ENCODE assay signal across 14 cellular contexts in genomic region chr12:6327159-6327558, GRCh38. TPM values are rescaled to one million over a fixed set of nuclear protein-coding genes. Genes with fewer than 3 reads are reported as not detected.
DNase-seq lines count a peak whose midpoint lies in the region; ATAC-seq and TF ChIP-seq lines count a peak whose summit lies in the region.
"Had no signal": no experiment of that assay in that cellular context is flagged by ENCODE, and none has a peak within 500 bp of the region (broad histone marks: within the 10 kb centered on the region; RNA-seq: fewer than 3 reads in every experiment).

No MANE protein-coding gene starts in this region.

- TF ChIP-seq CTCF in endodermal cell (conservative IDR thresholded peaks at IDR 0.05) (peak; percentile 42), neural progenitor cell (IDR thresholded peaks at IDR 0.05) (no peak), transverse colon (IDR thresholded peaks at IDR 0.05) (no peak), OCI-LY7 (conservative IDR thresholded peaks at IDR 0.05; ENCODE audit: low read length) (no peak)

- peaks cover 27% of the 10 kb centered on the region for H3F3A ChIP-seq in neural progenitor cell (ENCODE audit: low read depth)

- H3K4me1 Mint-ChIP-seq in activated naive CD4-positive, alpha-beta T cell treated with anti-CD3 and anti-CD28 coated beads for 36 hours (ENCODE audit: low read depth), result peaks cover 35% of the 10 kb centered on the region
- peaks cover 39% of the 10 kb centered on the region for H3K4me1 Mint-ChIP-seq in activated naive CD4-positive, alpha-beta T cell treated with anti-CD3 and anti-CD28 coated beads, Interleukin-2, amount 10 ng/mL, durations not matched to agents 7 days and 5 days
- peaks cover 42% of the 10 kb centered on the region for H3K4me1 Mint-ChIP-seq in endodermal cell
- peaks cover 40% of the 10 kb centered on the region for H3K4me1 Mint-ChIP-seq in neural progenitor cell

- peak overlapping the region; percentile 20 for H3K27ac Mint-ChIP-seq in activated naive CD4-positive, alpha-beta T cell treated with anti-CD3 and anti-CD28 coated beads for 36 hours
- no peak overlapping the region for H3K27ac Mint-ChIP-seq in activated naive CD4-positive, alpha-beta T cell treated with anti-CD3 and anti-CD28 coated beads, Interleukin-2, amount 10 ng/mL, durations not matched to agents 7 days and 5 days
- H3K27ac Mint-ChIP-seq in endodermal cell, result no peak overlapping the region
- peak overlapping the region; percentile 30 for H3K27ac Mint-ChIP-seq in neural progenitor cell
- H3K27ac Mint-ChIP-seq: memory B cell had no signal

- peaks cover 25% of the 10 kb centered on the region for H3K36me3 Mint-ChIP-seq in activated naive CD4-positive, alpha-beta T cell treated with anti-CD3 and anti-CD28 coated beads for 36 hours (ENCODE audit: low read depth)
- H3K36me3 Mint-ChIP-seq in activated naive CD4-positive, alpha-beta T cell treated with anti-CD3 and anti-CD28 coated beads, Interleukin-2, amount 10 ng/mL, durations not matched to agents 7 days and 5 days, result peaks cover 32% of the 10 kb centered on the region
- H3K36me3 Mint-ChIP-seq in endodermal cell (ENCODE audit: low read depth) (peaks cover 38% of the 10 kb centered on the region), neural progenitor cell (peaks cover 14% of the 10 kb centered on the region)
- H3K36me3 Mint-ChIP-seq: memory B cell had no signal

- H3K27me3 Mint-ChIP-seq in activated naive CD4-positive, alpha-beta T cell treated with anti-CD3 and anti-CD28 coated beads for 36 hours (ENCODE audit: low read depth), result no peaks in the 10 kb centered on the region
- H3K27me3 Mint-ChIP-seq in activated naive CD4-positive, alpha-beta T cell treated with anti-CD3 and anti-CD28 coated beads, Interleukin-2, amount 10 ng/mL, durations not matched to agents 7 days and 5 days, result no peaks in the 10 kb centered on the region
- no peaks in the 10 kb centered on the region for H3K27me3 Mint-ChIP-seq in endodermal cell (ENCODE audit: insufficient read depth)
- H3K27me3 Mint-ChIP-seq in neural progenitor cell (ENCODE audit: insufficient read depth, low read depth), result peaks cover 4% of the 10 kb centered on the region

- H3K9me2 ChIP-seq in OCI-LY7 (ENCODE audit: insufficient read depth, low read length), result no peaks in the 10 kb centered on the region

- H3K27ac ChIP-seq in endodermal cell (ENCODE audit: low read depth, low read length) (no peak overlapping the region), neural progenitor cell (no peak overlapping the region), transverse colon (peak overlapping the region; percentile 54 to 85 (median 72)), OCI-LY7 (ENCODE audit: low read depth, low read length, poor library complexity, severe bottlenecking) (no peak overlapping the region)

- H4K20me1 ChIP-seq in neural progenitor cell (ENCODE audit: low read depth) (no peaks in the 10 kb centered on the region), OCI-LY7 (ENCODE audit: insufficient read depth, low read length) (no peaks in the 10 kb centered on the region)

- 75 to 94% methylated on average over 2 to 18 of the region's 18 CpGs for WGBS in endodermal cell (ENCODE audit: insufficient coverage in 1 of 2, insufficient read length in 1 of 2), 2 experiments
- 46 to 83% methylated on average over 3 to 18 of the region's 18 CpGs for WGBS in transverse colon (ENCODE audit: low coverage in 1 of 2), 2 donors

- H3K4me3 ChIP-seq in endodermal cell (ENCODE audit: low read length), result no peak overlapping the region
- no peak overlapping the region for H3K4me3 ChIP-seq in neural progenitor cell
- H3K4me3 ChIP-seq in transverse colon, result no peak overlapping the region
- H3K4me3 ChIP-seq in OCI-LY7 (ENCODE audit: low read depth, low read length, poor library complexity, severe bottlenecking), result no peak overlapping the region
- H3K4me3 ChIP-seq: adrenal gland had no signal

- no peak overlapping the region for H3K4me3 Mint-ChIP-seq in activated naive CD4-positive, alpha-beta T cell treated with anti-CD3 and anti-CD28 coated beads for 36 hours
- no peak overlapping the region for H3K4me3 Mint-ChIP-seq in activated naive CD4-positive, alpha-beta T cell treated with anti-CD3 and anti-CD28 coated beads, Interleukin-2, amount 10 ng/mL, durations not matched to agents 7 days and 5 days
- H3K4me3 Mint-ChIP-seq in endodermal cell (no peak overlapping the region), neural progenitor cell (no peak overlapping the region)
- H3K4me3 Mint-ChIP-seq: memory B cell, WTC11 had no signal

- H3K36me3 ChIP-seq in endodermal cell (ENCODE audit: control insufficient read depth, insufficient read depth, low read length) (peaks cover 18% of the 10 kb centered on the region), neural progenitor cell (no peaks in the 10 kb centered on the region), transverse colon (peaks cover 0 to 38% (median 14%) of the 10 kb centered on the region in 4 donors), OCI-LY7 (ENCODE audit: insufficient read depth, low read length) (peaks cover 31% of the 10 kb centered on the region)

- POLR2A ChIA-PET in OCI-LY7 (lab: Charles Lee), result interaction anchor here (1.2 to 1.3 kb wide), 2 partner anchors 12 to 32 kb away, joined by 3 to 5 read pairs; no protein-coding TSS in a partner anchor

- TF ChIP-seq EP300 in transverse colon (IDR thresholded peaks at IDR 0.05; ENCODE audit: low read depth), result no peak

- no peak for DNase-seq in activated naive CD4-positive, alpha-beta T cell treated with anti-CD3 and anti-CD28 coated beads for 36 hours
- no peak for DNase-seq in activated naive CD4-positive, alpha-beta T cell treated with anti-CD3 and anti-CD28 coated beads, Interleukin-2, amount 10 ng/mL, durations not matched to agents 7 days and 5 days
- no peak for DNase-seq in endodermal cell
- no peak for DNase-seq in neural progenitor cell (ENCODE audit: low spot score)
- no peak for DNase-seq in transverse colon
- no peak for DNase-seq in OCI-LY7 (ENCODE audit: low spot score)
- DNase-seq: ACHN, NCI-H1092 treated with DMSO at 0.1 percent for 48 hours had no signal

- no TSS peak for BruUV-seq in OCI-LY7 (replicated peaks; lab: Mats Ljungman, UMichigan)

- no peak overlapping the region for H3K4me2 ChIP-seq in neural progenitor cell
- no peak overlapping the region for H3K4me2 ChIP-seq in OCI-LY7 (ENCODE audit: low read length)

- ATAC-seq in GM19035 (IDR thresholded peaks at IDR 0.05; ENCODE audit: unreplicated experiment) (no peak), GM18907 (IDR thresholded peaks at IDR 0.05; ENCODE audit: unreplicated experiment) (no peak)

- no peaks in the 10 kb centered on the region for H3K9me3 ChIP-seq in endodermal cell (ENCODE audit: control insufficient read depth, low read length)
- no peaks in the 10 kb centered on the region for H3K9me3 ChIP-seq in neural progenitor cell (ENCODE audit: low read depth)
- no peaks in the 10 kb centered on the region for H3K9me3 ChIP-seq in transverse colon
- no peaks in the 10 kb centered on the region for H3K9me3 ChIP-seq in OCI-LY7 (ENCODE audit: low read length)
- H3K9me3 ChIP-seq: adrenal gland had no signal

- H2AFZ ChIP-seq in neural progenitor cell (replicated peaks), result no peak overlapping the region
- H2AFZ ChIP-seq in OCI-LY7 (ENCODE audit: low read length), result no peak overlapping the region

- in situ Hi-C loops in transverse colon (cut with MboI; ENCODE audit: low pct_ligation_motif_present in 1 of 4, low pct_unique_long_range_greater_than_20kb in 1 of 4, low sequenced_read_pairs in 3 of 4), result loop anchor here in 2 of 4 donors (25.0 kb wide), 2 partner anchors 135 to 210 kb away; partner anchors contain the start of genes TAPBPL (in 2 of the 2), VAMP1 (in 2 of the 2) and GAPDH (in 1 of the 2)

- no peak overlapping the region for H3K9ac ChIP-seq in endodermal cell (ENCODE audit: extremely low read depth, low read length, poor library complexity, severe bottlenecking)
- no peak overlapping the region for H3K9ac ChIP-seq in neural progenitor cell

- H3K9me3 Mint-ChIP-seq in activated naive CD4-positive, alpha-beta T cell treated with anti-CD3 and anti-CD28 coated beads for 36 hours, result no peaks in the 10 kb centered on the region
- H3K9me3 Mint-ChIP-seq in activated naive CD4-positive, alpha-beta T cell treated with anti-CD3 and anti-CD28 coated beads, Interleukin-2, amount 10 ng/mL, durations not matched to agents 7 days and 5 days, result no peaks in the 10 kb centered on the region
- no peaks in the 10 kb centered on the region for H3K9me3 Mint-ChIP-seq in endodermal cell
- no peaks in the 10 kb centered on the region for H3K9me3 Mint-ChIP-seq in neural progenitor cell
- H3K9me3 Mint-ChIP-seq: memory B cell, WTC11 had no signal

- CTCF ChIA-PET in activated naive CD4-positive, alpha-beta T cell treated with anti-CD3 and anti-CD28 coated beads for 36 hours (lab: Charles Lee), result interaction anchor here (0.8 to 2.9 kb wide), 10 partner anchors 9 to 231 kb away, joined by 3 to 19 read pairs (median 5); no protein-coding TSS in a partner anchor
- CTCF ChIA-PET in activated naive CD4-positive, alpha-beta T cell treated with anti-CD3 and anti-CD28 coated beads, Interleukin-2, amount 10 ng/mL, durations not matched to agents 7 days and 5 days (lab: Charles Lee), result interaction anchor here (0.9 to 2.9 kb wide), 9 partner anchors 8 to 143 kb away, joined by 3 to 33 read pairs (median 4); partner anchors contain the start of genes TNFRSF1A and VAMP1
- CTCF ChIA-PET in OCI-LY7 (lab: Charles Lee; ENCODE audit: unreplicated experiment), result interaction anchor here (0.9 kb wide), 1 partner anchor 8 kb away, joined by 3 read pairs; no protein-coding TSS in a partner anchor

- peaks cover 5% of the 10 kb centered on the region for H3K4me1 ChIP-seq in endodermal cell (ENCODE audit: control insufficient read depth, insufficient read depth, low read length)
- peaks cover 30% of the 10 kb centered on the region for H3K4me1 ChIP-seq in neural progenitor cell
- H3K4me1 ChIP-seq in transverse colon, result peaks cover 12 to 71% (median 41%) of the 10 kb centered on the region in 4 donors
- H3K4me1 ChIP-seq in OCI-LY7 (ENCODE audit: insufficient read depth, low read length, poor library complexity, severe bottlenecking), result peaks cover 47% of the 10 kb centered on the region

- H3K79me2 ChIP-seq in neural progenitor cell (ENCODE audit: low read depth) (no peaks in the 10 kb centered on the region), OCI-LY7 (ENCODE audit: insufficient read depth, low read depth, low read length) (no peaks in the 10 kb centered on the region)

- intact Hi-C loops in activated naive CD4-positive, alpha-beta T cell treated with anti-CD3 and anti-CD28 coated beads for 36 hours (cut with micrococcal nuclease), result no loop called here
- intact Hi-C loops in transverse colon (cut with DNase I; ENCODE audit: low total_unique reads), result loop anchor here (10.0 kb wide), 1 partner anchor 208 kb away; the partner anchor contains the start of gene GAPDH
- intact Hi-C loops in OCI-LY7 (cut with micrococcal nuclease; ENCODE audit: unreplicated experiment), result no loop called here

- H3K27me3 ChIP-seq in endodermal cell (ENCODE audit: control insufficient read depth, insufficient read depth, low read length, poor library complexity, severe bottlenecking) (no peaks in the 10 kb centered on the region), neural progenitor cell (no peaks in the 10 kb centered on the region), transverse colon (no peaks in the 10 kb centered on the region)
- H3K27me3 ChIP-seq: adrenal gland had no signal

- TF ChIP-seq POLR2A in transverse colon (IDR thresholded peaks at IDR 0.05), result no peak

RNA-seq across cellular contexts. Expression of gene TNFRSF1A, which starts 14.7 kb away (rescaled TPM):
- total RNA-seq in activated naive CD4-positive, alpha-beta T cell treated with anti-CD3 and anti-CD28 coated beads for 36 hours, result 10 to 100 TPM; 38.1 to 41.3 TPM
- total RNA-seq in endodermal cell (10 to 100 TPM; 43.2 to 86.2 TPM), neural progenitor cell (ENCODE audit: low replicate concordance) (21.8 and 24.7 TPM in 2 replicates), transverse colon (100 to 1,000 TPM; 229 to 317 (median 258) TPM), OCI-LY7 (2022) (50.9 and 55.7 TPM in 2 replicates)
- polyA plus RNA-seq in endodermal cell (2013, experiment 1 of 2), result 39.7 TPM
- 37.7 TPM for polyA plus RNA-seq in endodermal cell (2013, experiment 2 of 2)
- total RNA-seq in OCI-LY7 (2014; rRNA removed; shearing (Covaris generic)), result 23.4 and 37.3 TPM in 2 replicates

RNA-seq across cellular contexts. Expression of gene PLEKHG6, which starts 16.7 kb away (rescaled TPM):
- total RNA-seq in activated naive CD4-positive, alpha-beta T cell treated with anti-CD3 and anti-CD28 coated beads for 36 hours, result not detected
- total RNA-seq in endodermal cell, result 10 to 100 TPM; 24.8 to 37.2 TPM
- polyA plus RNA-seq in endodermal cell (2013, experiment 1 of 2), result 7.1 TPM
- 4.6 TPM for polyA plus RNA-seq in endodermal cell (2013, experiment 2 of 2)
- 0.86 and 1.7 TPM in 2 replicates for total RNA-seq in neural progenitor cell (ENCODE audit: low replicate concordance)
- total RNA-seq in transverse colon, result 100 to 1,000 TPM; 142 to 373 (median 198) TPM
- total RNA-seq in OCI-LY7 (2014; rRNA removed; shearing (Covaris generic)), result not detected in 2 replicates
- not detected in 2 replicates for total RNA-seq in OCI-LY7 (2022)
- total RNA-seq: pulmonary artery endothelial cell had no signal

RNA-seq across cellular contexts. Expression of gene SCNN1A, which starts 48.2 kb away (rescaled TPM):
- total RNA-seq in activated naive CD4-positive, alpha-beta T cell treated with anti-CD3 and anti-CD28 coated beads for 36 hours, result under 1 TPM; 0.20 to 0.67 TPM
- total RNA-seq in endodermal cell (10 to 100 TPM; 32.1 to 87.7 TPM), neural progenitor cell (ENCODE audit: low replicate concordance) (1.2 and 5.0 TPM in 2 replicates), transverse colon (100 to 1,000 TPM; 151 to 757 (median 502) TPM), OCI-LY7 (2022) (1.0 and 1.3 TPM in 2 replicates)
- 9.0 TPM for polyA plus RNA-seq in endodermal cell (2013, experiment 1 of 2)
- 4.3 TPM for polyA plus RNA-seq in endodermal cell (2013, experiment 2 of 2)
- total RNA-seq in OCI-LY7 (2014; rRNA removed; shearing (Covaris generic)), result 0.35 and 0.51 TPM in 2 replicates

RNA-seq across cellular contexts. Expression of gene LTBR, which starts 56.8 kb away (rescaled TPM):
- 1 to 10 TPM; 2.1 to 3.1 TPM for total RNA-seq in activated naive CD4-positive, alpha-beta T cell treated with anti-CD3 and anti-CD28 coated beads for 36 hours
- total RNA-seq in endodermal cell (1 to 10 TPM; 8.4 to 9.1 TPM), neural progenitor cell (ENCODE audit: low replicate concordance) (0.25 TPM in 1 of 2 replicates, not detected in the other), transverse colon (100 to 1,000 TPM; 148 to 367 (median 208) TPM), OCI-LY7 (2022) (not detected in 2 replicates)
- 1.5 TPM for polyA plus RNA-seq in endodermal cell (2013, experiment 1 of 2)
- polyA plus RNA-seq in endodermal cell (2013, experiment 2 of 2), result 1.9 TPM
- not detected in 2 replicates for total RNA-seq in OCI-LY7 (2014; rRNA removed; shearing (Covaris generic))

Comparison
In these comparisons a context has a peak if more than half of its experiments do, and no peak if none do; other contexts are left out.
1. H3K27ac Mint-ChIP-seq: peak in activated naive CD4-positive, alpha-beta T cell treated with anti-CD3 and anti-CD28 coated beads for 36 hours (single experiment) and neural progenitor cell (single experiment); none in activated naive CD4-positive, alpha-beta T cell treated with anti-CD3 and anti-CD28 coated beads, Interleukin-2, amount 10 ng/mL, durations not matched to agents 7 days and 5 days (single experiment) and endodermal cell (single experiment).
2. H3K27ac ChIP-seq: peak in transverse colon (4 of 4); none in endodermal cell (single experiment), neural progenitor cell (single experiment) and OCI-LY7 (single experiment).